9 cellular contexts compared by ENCODE assay signal in genomic region chr2:197710424-197711042, GRCh38. TPM values are rescaled to one million over a fixed set of nuclear protein-coding genes. Genes with fewer than 3 reads are reported as not detected.
DNase-seq lines count a peak whose midpoint lies in the region; ATAC-seq, FAIRE-seq and TF ChIP-seq lines count a peak whose summit lies in the region.
"Had no signal": no experiment of that assay in that cellular context is flagged by ENCODE, and none has a peak within 500 bp of the region (broad histone marks: within the 10 kb centered on the region; RNA-seq: fewer than 3 reads in every experiment).

No MANE protein-coding gene starts in this region.

- H3F3A ChIP-seq in PC-3 (ENCODE audit: low read length, unreplicated experiment), result no peaks in the 10 kb centered on the region
- H3F3A ChIP-seq in GM23338 (replicated peaks; ENCODE audit: low read depth), result no peaks in the 10 kb centered on the region

- H3K9me2 ChIP-seq in OCI-LY7 (ENCODE audit: insufficient read depth, low read length) (no peaks in the 10 kb centered on the region), PC-3 (replicated peaks; ENCODE audit: low read length) (no peaks in the 10 kb centered on the region), GM23338 (ENCODE audit: insufficient read depth) (no peaks in the 10 kb centered on the region)

- H2AFZ ChIP-seq in OCI-LY7 (ENCODE audit: low read length) (no peak overlapping the region), PC-3 (ENCODE audit: low read length) (no peak overlapping the region), GM23338 (no peak overlapping the region)

- peak; percentile 25 for DNase-seq in GM12891 (ENCODE audit: insufficient read length, low spot score)
- DNase-seq in GM19240 (ENCODE audit: insufficient read length, low spot score), result peak; percentile 48
- DNase-seq in OCI-LY7 (ENCODE audit: low spot score), result peak; percentile 37
- DNase-seq in PC-3, result no peak
- DNase-seq in tibial nerve (ENCODE audit: low spot score in 2 of 2), result no peak
- no peak for DNase-seq in GM23338 (ENCODE audit: low spot score)
- DNase-seq in foreskin melanocyte, result no peak
- DNase-seq: ovary had no signal

- H3K36me3 ChIP-seq in OCI-LY7 (ENCODE audit: insufficient read depth, low read length), result peaks cover 71% of the 10 kb centered on the region
- peaks cover 19% of the 10 kb centered on the region for H3K36me3 ChIP-seq in PC-3 (ENCODE audit: low read depth, low read length)
- H3K36me3 ChIP-seq in tibial nerve, result peaks cover 0 to 11% (median 0%) of the 10 kb centered on the region in 3 donors
- H3K36me3 ChIP-seq in GM23338 (ENCODE audit: insufficient read depth), result peaks cover 10% of the 10 kb centered on the region; the same call in 1 of the 2 replicates
- H3K36me3 ChIP-seq: ovary had no signal

- TF ChIP-seq CTCF in OCI-LY7 (conservative IDR thresholded peaks at IDR 0.05; ENCODE audit: low read length) (no peak), PC-3 (conservative IDR thresholded peaks at IDR 0.05; ENCODE audit: low read depth, low read length) (no peak), tibial nerve (IDR thresholded peaks at IDR 0.05) (no peak), GM23338 (conservative IDR thresholded peaks at IDR 0.05; ENCODE audit: low read depth in 2 of 2) (no peak)

- H3K4me3 Mint-ChIP-seq in GM23338, result no peak overlapping the region

- peaks cover 24% of the 10 kb centered on the region for H3K4me1 Mint-ChIP-seq in GM23338

- H3K4me2 ChIP-seq in OCI-LY7 (ENCODE audit: low read length) (peak overlapping the region; percentile 4; the same call in 1 of the 2 replicates), PC-3 (ENCODE audit: low read length) (no peak overlapping the region), GM23338 (no peak overlapping the region)

- peak; percentile 66 for ATAC-seq in HG02943 (IDR thresholded peaks at IDR 0.05; ENCODE audit: low read depth, unreplicated experiment)
- ATAC-seq in PC-3, result no peak
- ATAC-seq in GM23338, result no peak

- no peak for TF ChIP-seq EP300 in tibial nerve (IDR thresholded peaks at IDR 0.05)

- H4K20me1 ChIP-seq in OCI-LY7 (ENCODE audit: insufficient read depth, low read length), result peaks cover 33% of the 10 kb centered on the region
- H4K20me1 ChIP-seq in PC-3 (ENCODE audit: low read length), result peaks cover 42% of the 10 kb centered on the region
- peaks cover 33% of the 10 kb centered on the region for H4K20me1 ChIP-seq in GM23338 (replicated peaks; ENCODE audit: insufficient read depth)

- no TSS peak for BruUV-seq in OCI-LY7 (replicated peaks; lab: Mats Ljungman, UMichigan)
- no TSS peak for BruUV-seq in PC-3 (replicated peaks; lab: Mats Ljungman, UMichigan)

- H3K27me3 Mint-ChIP-seq in GM23338 (ENCODE audit: insufficient read depth, low read depth, poor library complexity), result peaks cover 7% of the 10 kb centered on the region

- POLR2A ChIA-PET in OCI-LY7 (lab: Charles Lee), result interaction anchor here (0.8 kb wide), 1 partner anchor 12 kb away, joined by 3 read pairs; no protein-coding TSS in a partner anchor
- POLR2A ChIA-PET in PC-3 (lab: Charles Lee; ENCODE audit: unreplicated experiment), result interaction anchor here (0.6 kb wide), 1 partner anchor 211 kb away, joined by 3 read pairs; the partner anchor contains the start of genes HSPD1 and HSPE1

- H3K4me1 ChIP-seq in OCI-LY7 (ENCODE audit: insufficient read depth, low read length, poor library complexity, severe bottlenecking) (peaks cover 29% of the 10 kb centered on the region), PC-3 (ENCODE audit: insufficient read depth, low read length) (peaks cover 9% of the 10 kb centered on the region), tibial nerve (peaks cover 0 to 34% (median 17%) of the 10 kb centered on the region in 4 donors), GM23338 (ENCODE audit: insufficient read depth) (peaks cover 14% of the 10 kb centered on the region)

- H3K4me3 ChIP-seq in OCI-LY7 (ENCODE audit: low read depth, low read length, poor library complexity, severe bottlenecking) (no peak overlapping the region), PC-3 (ENCODE audit: low read length) (no peak overlapping the region), tibial nerve (no peak overlapping the region), GM23338 (no peak overlapping the region)
- H3K4me3 ChIP-seq: ovary had no signal

- no peak overlapping the region for H3K27ac Mint-ChIP-seq in GM23338

- peaks cover 48% of the 10 kb centered on the region for H3K36me3 Mint-ChIP-seq in GM23338 (ENCODE audit: low read depth)

- no peaks in the 10 kb centered on the region for H3K9me3 Mint-ChIP-seq in GM23338

- H3K9me3 ChIP-seq in OCI-LY7 (ENCODE audit: low read length), result no peaks in the 10 kb centered on the region
- H3K9me3 ChIP-seq in PC-3 (ENCODE audit: low read length), result no peaks in the 10 kb centered on the region
- no peaks in the 10 kb centered on the region for H3K9me3 ChIP-seq in tibial nerve
- H3K9me3 ChIP-seq: ovary had no signal

- CTCF ChIA-PET in OCI-LY7 (lab: Charles Lee; ENCODE audit: unreplicated experiment) (no interaction called here), PC-3 (lab: Charles Lee) (no interaction called here)

- H3K27me3 ChIP-seq in PC-3 (ENCODE audit: low read length) (no peaks in the 10 kb centered on the region), tibial nerve (no peaks in the 10 kb centered on the region), GM23338 (ENCODE audit: insufficient read depth) (no peaks in the 10 kb centered on the region)
- H3K27me3 ChIP-seq: ovary had no signal

- H3K9ac ChIP-seq in PC-3 (ENCODE audit: low read length), result no peak overlapping the region

- peak; percentile 90 for FAIRE-seq in GM12891 (lab: Jason Lieb, UNC)

- intact Hi-C loops in OCI-LY7 (cut with micrococcal nuclease; ENCODE audit: unreplicated experiment) (no loop called here), PC-3 (cut with micrococcal nuclease) (no loop called here)

- H3K79me2 ChIP-seq in OCI-LY7 (ENCODE audit: insufficient read depth, low read depth, low read length) (peaks cover 96% of the 10 kb centered on the region), PC-3 (ENCODE audit: low read length) (peaks cover 84% of the 10 kb centered on the region), GM23338 (replicated peaks; ENCODE audit: insufficient read depth) (peaks cover 85% of the 10 kb centered on the region)

- TF ChIP-seq POLR2A in GM12891 (IDR thresholded peaks at IDR 0.05; ENCODE audit: low read depth, low read length), result no peak
- no peak for TF ChIP-seq POLR2A in tibial nerve (IDR thresholded peaks at IDR 0.05)

- no peak overlapping the region for H3K27ac ChIP-seq in OCI-LY7 (ENCODE audit: low read depth, low read length, poor library complexity, severe bottlenecking)
- H3K27ac ChIP-seq in PC-3 (ENCODE audit: low read length), result no peak overlapping the region
- no peak overlapping the region for H3K27ac ChIP-seq in tibial nerve
- no peak overlapping the region for H3K27ac ChIP-seq in GM23338 (ENCODE audit: low read depth)
- H3K27ac ChIP-seq: ovary had no signal

TF ChIP-seq in GM12891, 5 proteins besides CTCF, POLR2A, EP300 and RAD21:
- TF ChIP-seq SPI1 (IDR thresholded peaks at IDR 0.05; ENCODE audit: low read depth, low read length) (peak; percentile 89), POU2F2 (IDR thresholded peaks at IDR 0.05; ENCODE audit: low read depth, low read length) (0 out of 2 replicates have a peak, but pooled peaks have one; percentile 26), PAX5 (IDR thresholded peaks at IDR 0.05; ENCODE audit: insufficient read depth, low read length, severe bottlenecking) (no peak)

TF ChIP-seq in GM23338, 12 proteins besides CTCF, POLR2A, EP300 and RAD21:
- TF ChIP-seq ETS1 (IDR thresholded peaks at IDR 0.05), result no peak

RNA-seq across cellular contexts. Expression of gene MARS2, which starts 5.4 kb away (rescaled TPM):
- polyA plus RNA-seq in GM12891 (2012; ENCODE audit: low read depth, missing spikeins), result 6.9 TPM
- 23.2 and 32.7 TPM in 2 replicates for total RNA-seq in OCI-LY7 (2014; rRNA removed; shearing (Covaris generic))
- total RNA-seq in OCI-LY7 (2022), result 21.3 and 21.8 TPM in 2 replicates
- 7.8 and 8.3 TPM in 2 replicates for total RNA-seq in PC-3 (2014; rRNA removed)
- 1 to 10 TPM; 5.7 to 8.0 (median 6.9) TPM for total RNA-seq in tibial nerve
- total RNA-seq in GM23338 (2014; rRNA removed; shearing (Covaris generic)), result 48.2 and 49.1 TPM in 2 replicates
- polyA plus RNA-seq in GM23338 (2016; fragmentation: Nextera tagmentation; extraction: Ambion mirVana), result 11.9 and 13.7 TPM in 2 replicates

RNA-seq across cellular contexts. Expression of gene RFTN2, which starts 35.1 kb away (rescaled TPM):
- polyA plus RNA-seq in GM12891 (2012; ENCODE audit: low read depth, missing spikeins), result 0.06 TPM
- total RNA-seq in OCI-LY7 (2014; rRNA removed; shearing (Covaris generic)), result not detected in 2 replicates
- total RNA-seq in OCI-LY7 (2022), result not detected in 2 replicates
- 0.07 TPM in 1 of 2 replicates, not detected in the other for total RNA-seq in PC-3 (2014; rRNA removed)
- total RNA-seq in tibial nerve, result 10 to 100 TPM; 13.5 to 45.8 (median 38.6) TPM
- total RNA-seq in GM23338 (2014; rRNA removed; shearing (Covaris generic)), result 0.42 and 1.0 TPM in 2 replicates
- polyA plus RNA-seq in GM23338 (2016; fragmentation: Nextera tagmentation; extraction: Ambion mirVana), result 2.1 and 3.6 TPM in 2 replicates

Comparison
In these comparisons a context has a peak if more than half of its experiments do, and no peak if none do; other contexts are left out.
1. DNase-seq: peak in GM12891 (single experiment), GM19240 (single experiment) and OCI-LY7 (single experiment); none in PC-3 (single experiment), tibial nerve (0 of 2), GM23338 (single experiment) and foreskin melanocyte (single experiment).